ENCODE assay signal across 8 cellular contexts in genomic region chr10:124791378-124792348, GRCh38. TPM values are rescaled to one million over a fixed set of nuclear protein-coding genes. Genes with fewer than 3 reads are reported as not detected.
DNase-seq lines count a peak whose midpoint lies in the region; ATAC-seq and TF ChIP-seq lines count a peak whose summit lies in the region.

TSS of gene EEF1AKMT2 (minus strand) at chr10:124791887. CDS start at chr10:124791833, 54 bp downstream.

- intact Hi-C loops in colonic mucosa (cut with DNase I) = no loop called here

- no peaks in the 10 kb centered on the region for H3K4me1 ChIP-seq in colonic mucosa

- H3K27me3 ChIP-seq in BJ (ENCODE audit: control insufficient read depth, insufficient read depth, low read length) (no peaks in the 10 kb centered on the region), colonic mucosa (no peaks in the 10 kb centered on the region)

- ATAC-seq in HG03432 (IDR thresholded peaks at IDR 0.05; ENCODE audit: unreplicated experiment) (peak; percentile 94), left lobe of liver (peak; percentile 98)

- POLR2A ChIA-PET in BJ (lab: Charles Lee) = interaction anchor here (0.6 kb wide), 1 partner anchor 10 kb away, joined by 3 read pairs; the partner anchor contains the start of gene ABRAXAS2

- peak; percentile 41 for TF ChIP-seq CTCF in BJ (IDR thresholded peaks at IDR 0.05; ENCODE audit: insufficient read depth, low read depth, low read length)
- peak; percentile 27 for TF ChIP-seq CTCF in colonic mucosa (IDR thresholded peaks at IDR 0.05)

- H3K36me3 ChIP-seq in BJ (ENCODE audit: control insufficient read depth, insufficient read depth, low read length) = no peaks in the 10 kb centered on the region; the same call in 1 of the 2 replicates
- no peaks in the 10 kb centered on the region for H3K36me3 ChIP-seq in colonic mucosa

- DNase-seq in BJ (ENCODE audit: low read depth) (peak; percentile 22), NCI-H510A (lab: John Stamatoyannopoulos, UW) (peak; percentile 73), colonic mucosa (peak; percentile 84), left lobe of liver (ENCODE audit: low spot score) (peak; percentile 88)
- DNase-seq in activated CD4-positive, alpha-beta T cell treated with anti-CD3 and anti-CD28 coated beads for 48 hours = peak; percentile 88
- DNase-seq in stimulated activated CD4-positive, alpha-beta T cell treated with anti-CD3 and anti-CD28 coated beads, Interleukin-2, amount 100 ng/mL, for 4 hours (ENCODE audit: low read depth) = peak; percentile 71

- no peaks in the 10 kb centered on the region for H3K9me3 ChIP-seq in colonic mucosa

- peak within 1 kb of the TSS; percentile 92 to 96 for H3K9ac ChIP-seq in colonic mucosa (ENCODE audit: low read depth in 2 of 2, low read length in 2 of 2)

- TF ChIP-seq POLR2A in GM19193 (IDR thresholded peaks at IDR 0.05; ENCODE audit: extremely low read depth, insufficient read depth, insufficient read length) = peak; percentile 93

- H3K27ac ChIP-seq in colonic mucosa = peak within 1 kb of the TSS; percentile 87

- CTCF ChIA-PET in BJ (lab: Yijun Ruan, JAX) = interaction anchor here (1.5 kb wide), 1 partner anchor 36 kb away, joined by 3 read pairs; no protein-coding TSS in a partner anchor

- H3K4me3 ChIP-seq in BJ (ENCODE audit: low read depth, low read length) = peak within 1 kb of the TSS; percentile 62
- peak within 1 kb of the TSS; percentile 99 for H3K4me3 ChIP-seq in colonic mucosa

RNA-seq across cellular contexts. Expression of gene EEF1AKMT2, which starts in this region (rescaled TPM):
- polyA plus RNA-seq in BJ (2011; rRNA removed) = 8.0 and 14.3 TPM in 2 replicates
- 3.5 and 6.2 TPM in 2 replicates for polyA minus RNA-seq in BJ (2011; rRNA and poly(A)+ RNA removed)
- total RNA-seq in colonic mucosa = 10 to 100 TPM; 14.7 to 16.5 TPM
- total RNA-seq in left lobe of liver = 6.8 TPM

Comparison
In these comparisons a context has a peak if more than half of its experiments do, and no peak if none do; other contexts are left out.
1. Peak in every context shown above with its lines: DNase-seq, ATAC-seq, H3K4me3 ChIP-seq and H3K27ac ChIP-seq.
2. DNase-seq: peak in every context shown above with its lines; median percentile 88 in activated CD4-positive, alpha-beta T cell treated with anti-CD3 and anti-CD28 coated beads for 48 hours; 88 in left lobe of liver; 84 in colonic mucosa; 73 in NCI-H510A; 71 in stimulated activated CD4-positive, alpha-beta T cell treated with anti-CD3 and anti-CD28 coated beads, Interleukin-2, amount 100 ng/mL, for 4 hours; 22 in BJ.